In the genomic region with DNA sequence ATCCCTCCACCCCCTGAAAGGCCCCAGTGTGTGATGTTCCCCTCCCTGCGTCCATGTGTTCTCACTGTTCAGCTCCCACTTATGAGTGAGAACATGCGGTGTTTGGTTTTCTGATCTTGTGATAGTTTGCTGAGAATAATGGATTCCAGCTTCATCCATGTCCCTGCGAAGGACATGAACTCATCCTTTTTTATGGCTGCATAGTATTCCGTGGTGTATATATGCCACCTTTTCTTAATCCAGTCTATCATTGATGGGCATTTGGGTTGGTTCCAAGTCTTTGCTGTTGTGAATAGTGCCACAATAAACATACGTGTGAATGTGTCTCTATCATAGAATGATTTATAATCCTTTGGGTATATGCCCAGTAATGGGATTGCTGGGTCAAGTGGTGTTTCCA, we compare ENCODE assay signal across 2 cellular contexts. TPM values are rescaled to one million over a fixed set of nuclear protein-coding genes. Genes with fewer than 3 reads are reported as not detected.
"Had no signal": no experiment of that assay in that cellular context is flagged by ENCODE, and none has a peak within 500 bp of the region (broad histone marks: within the 10 kb centered on the region; RNA-seq: fewer than 3 reads in every experiment).

No MANE protein-coding gene starts in this region.

RNA-seq across cellular contexts. Expression of a gene that starts 55.8 kb away (rescaled TPM):
- total RNA-seq: tibial nerve, transverse colon had no signal
